18 cellular contexts compared by ENCODE assay signal in genomic region chr3:111615880-111616279, GRCh38. TPM values are rescaled to one million over a fixed set of nuclear protein-coding genes. Genes with fewer than 3 reads are reported as not detected.
DNase-seq lines count a peak whose midpoint lies in the region; ATAC-seq lines count a peak whose summit lies in the region.
"Had no signal": no experiment of that assay in that cellular context is flagged by ENCODE, and none has a peak within 500 bp of the region (broad histone marks: within the 10 kb centered on the region; RNA-seq: fewer than 3 reads in every experiment).

No MANE protein-coding gene starts in this region.

- H3K9me3 Mint-ChIP-seq in activated T-cell treated with anti-CD3 and anti-CD28 coated beads, Interleukin-2, amount 50 U/mL, for 72 hours = no peaks in the 10 kb centered on the region
- no peaks in the 10 kb centered on the region for H3K9me3 Mint-ChIP-seq in activated T-cell treated with anti-CD3 and anti-CD28 coated beads, Interleukin-2, amount 50 U/mL, for 4 hours
- H3K9me3 Mint-ChIP-seq in T-cell = no peaks in the 10 kb centered on the region
- peaks cover 4% of the 10 kb centered on the region for H3K9me3 Mint-ChIP-seq in activated naive CD8-positive, alpha-beta T cell treated with anti-CD3 and anti-CD28 coated beads, Interleukin-2, amount 50 U/mL, for 24 hours
- H3K9me3 Mint-ChIP-seq in stimulated activated naive B cell treated with anti-CD40 and anti-IgM and Interleukin-4, amounts not matched to agents 10 μg/mL and 1 μg/mL and 100 μg/mL, for 72 hours = peaks cover 3% of the 10 kb centered on the region in 2 donors

- H3K27ac Mint-ChIP-seq in activated T-cell treated with anti-CD3 and anti-CD28 coated beads, Interleukin-2, amount 50 U/mL, for 72 hours = peak overlapping the region; percentile 100
- peak overlapping the region; percentile 40 to 79 for H3K27ac Mint-ChIP-seq in T-cell
- peak overlapping the region; percentile 93 for H3K27ac Mint-ChIP-seq in activated naive CD8-positive, alpha-beta T cell treated with anti-CD3 and anti-CD28 coated beads, Interleukin-2, amount 50 U/mL, for 24 hours
- H3K27ac Mint-ChIP-seq in stimulated activated naive B cell treated with anti-CD40 and anti-IgM and Interleukin-4, amounts not matched to agents 10 μg/mL and 1 μg/mL and 100 μg/mL, for 72 hours = peak overlapping the region; percentile 86

- H3K4me1 Mint-ChIP-seq in activated T-cell treated with anti-CD3 and anti-CD28 coated beads, Interleukin-2, amount 50 U/mL, for 72 hours (ENCODE audit: low read depth) = peaks cover 86% of the 10 kb centered on the region
- H3K4me1 Mint-ChIP-seq in activated T-cell treated with anti-CD3 and anti-CD28 coated beads, Interleukin-2, amount 50 U/mL, for 4 hours (ENCODE audit: low read depth) = peaks cover 83% of the 10 kb centered on the region
- H3K4me1 Mint-ChIP-seq in T-cell = peaks cover 58 to 73% (median 65%) of the 10 kb centered on the region in 3 donors
- H3K4me1 Mint-ChIP-seq in activated naive CD8-positive, alpha-beta T cell treated with anti-CD3 and anti-CD28 coated beads, Interleukin-2, amount 50 U/mL, for 24 hours = peaks cover 87% of the 10 kb centered on the region
- peaks cover 42 to 76% of the 10 kb centered on the region in 2 donors for H3K4me1 Mint-ChIP-seq in stimulated activated naive B cell treated with anti-CD40 and anti-IgM and Interleukin-4, amounts not matched to agents 10 μg/mL and 1 μg/mL and 100 μg/mL, for 72 hours

- H3K27me3 Mint-ChIP-seq in activated T-cell treated with anti-CD3 and anti-CD28 coated beads, Interleukin-2, amount 50 U/mL, for 72 hours (ENCODE audit: low read depth) = no peaks in the 10 kb centered on the region
- no peaks in the 10 kb centered on the region for H3K27me3 Mint-ChIP-seq in activated T-cell treated with anti-CD3 and anti-CD28 coated beads, Interleukin-2, amount 50 U/mL, for 4 hours (ENCODE audit: low read depth)
- no peaks in the 10 kb centered on the region for H3K27me3 Mint-ChIP-seq in T-cell
- H3K27me3 Mint-ChIP-seq in activated naive CD8-positive, alpha-beta T cell treated with anti-CD3 and anti-CD28 coated beads, Interleukin-2, amount 50 U/mL, for 24 hours = no peaks in the 10 kb centered on the region
- H3K27me3 Mint-ChIP-seq in stimulated activated naive B cell treated with anti-CD40 and anti-IgM and Interleukin-4, amounts not matched to agents 10 μg/mL and 1 μg/mL and 100 μg/mL, for 72 hours = no peaks in the 10 kb centered on the region

- no peak for DNase-seq in activated T-cell treated with anti-CD3 and anti-CD28 coated beads, Interleukin-2, amount 50 U/mL, for 72 hours
- no peak for DNase-seq in activated T-cell treated with anti-CD3 and anti-CD28 coated beads, Interleukin-2, amount 50 U/mL, for 4 hours
- DNase-seq in T-cell (no peak), NCI-H524 (lab: John Stamatoyannopoulos, UW) (no peak), Ammon's horn (ENCODE audit: low spot score) (no peak)
- no peak for DNase-seq in activated naive CD8-positive, alpha-beta T cell treated with anti-CD3 and anti-CD28 coated beads, Interleukin-2, amount 50 U/mL, for 24 hours
- no peak for DNase-seq in stimulated activated naive B cell treated with anti-CD40 and anti-IgM and Interleukin-4, amounts not matched to agents 10 μg/mL and 1 μg/mL and 100 μg/mL, for 72 hours
- no peak for DNase-seq in stimulated activated CD4-positive, alpha-beta T cell treated with anti-CD3 and anti-CD28 coated beads, Interleukin-4, amount 100 ng/mL, for 24 hours
- DNase-seq: ACHN, caudate nucleus, dorsolateral prefrontal cortex, left ventricle myocardium superior, NCI-H1694, NCI-H69, retina had no signal

- CTCF ChIA-PET in T-cell (lab: Charles Lee) = interaction anchor here (0.6 to 1.7 kb wide), 26 partner anchors 8 to 1301 kb away, joined by 3 to 22 read pairs (median 4); partner anchors contain the start of genes ABHD10 (in 1 of the 2), CD96 (in 1 of the 2) and ZBED2 (in 1 of the 2)

- peaks cover 12 to 13% of the 10 kb centered on the region in 2 donors for H3K36me3 Mint-ChIP-seq in activated T-cell treated with anti-CD3 and anti-CD28 coated beads, Interleukin-2, amount 50 U/mL, for 72 hours (ENCODE audit: insufficient read depth in 2 of 2)
- peaks cover 21% of the 10 kb centered on the region for H3K36me3 Mint-ChIP-seq in activated T-cell treated with anti-CD3 and anti-CD28 coated beads, Interleukin-2, amount 50 U/mL, for 4 hours (ENCODE audit: insufficient read depth)
- H3K36me3 Mint-ChIP-seq in T-cell = peaks cover 58% of the 10 kb centered on the region
- peaks cover 43% of the 10 kb centered on the region for H3K36me3 Mint-ChIP-seq in activated naive CD8-positive, alpha-beta T cell treated with anti-CD3 and anti-CD28 coated beads, Interleukin-2, amount 50 U/mL, for 24 hours (ENCODE audit: low read depth)
- H3K36me3 Mint-ChIP-seq in stimulated activated naive B cell treated with anti-CD40 and anti-IgM and Interleukin-4, amounts not matched to agents 10 μg/mL and 1 μg/mL and 100 μg/mL, for 72 hours = peaks cover 21 to 24% of the 10 kb centered on the region in 2 donors

- ATAC-seq in activated T-cell treated with anti-CD3 and anti-CD28 coated beads, Interleukin-2, amount 50 U/mL, for 72 hours (replicated peaks in 1 of 2) = no peak
- no peak for ATAC-seq in activated T-cell treated with anti-CD3 and anti-CD28 coated beads, Interleukin-2, amount 50 U/mL, for 4 hours
- peak in 1 of 4 experiments; percentile 17 for ATAC-seq in T-cell (replicated peaks in 1 of 4)
- no peak for ATAC-seq in activated naive CD8-positive, alpha-beta T cell treated with anti-CD3 and anti-CD28 coated beads, Interleukin-2, amount 50 U/mL, for 24 hours
- ATAC-seq in stimulated activated naive B cell treated with anti-CD40 and anti-IgM and Interleukin-4, amounts not matched to agents 10 μg/mL and 1 μg/mL and 100 μg/mL, for 72 hours (replicated peaks) = peak; percentile 17 to 33
- ATAC-seq: left ventricle myocardium superior had no signal

- POLR2A ChIA-PET in T-cell (lab: Charles Lee) = interaction anchor here (0.6 to 1.5 kb wide), 8 partner anchors 16 to 363 kb away, joined by 3 to 10 read pairs (median 3); partner anchors contain the start of genes ABHD10 (in 1 of the 2) and CD96 (in 1 of the 2)

- H3K4me3 Mint-ChIP-seq in activated T-cell treated with anti-CD3 and anti-CD28 coated beads, Interleukin-2, amount 50 U/mL, for 72 hours = peak overlapping the region; percentile 59 to 73
- no peak overlapping the region for H3K4me3 Mint-ChIP-seq in activated T-cell treated with anti-CD3 and anti-CD28 coated beads, Interleukin-2, amount 50 U/mL, for 4 hours
- peak overlapping the region in 1 of 3 donors; percentile 62 for H3K4me3 Mint-ChIP-seq in T-cell
- peak overlapping the region; percentile 31 for H3K4me3 Mint-ChIP-seq in activated naive CD8-positive, alpha-beta T cell treated with anti-CD3 and anti-CD28 coated beads, Interleukin-2, amount 50 U/mL, for 24 hours
- H3K4me3 Mint-ChIP-seq in stimulated activated naive B cell treated with anti-CD40 and anti-IgM and Interleukin-4, amounts not matched to agents 10 μg/mL and 1 μg/mL and 100 μg/mL, for 72 hours = peak overlapping the region in 1 of 2 donors; percentile 6

RNA-seq across cellular contexts. Expression of gene ZBED2, which starts 20.7 kb away (rescaled TPM):
- 100 to 1,000 TPM; 360 to 597 TPM for total RNA-seq in activated T-cell treated with anti-CD3 and anti-CD28 coated beads, Interleukin-2, amount 50 U/mL, for 72 hours
- total RNA-seq in activated T-cell treated with anti-CD3 and anti-CD28 coated beads, Interleukin-2, amount 50 U/mL, for 4 hours = 100 to 1,000 TPM; 180 to 336 (median 325) TPM
- under 1 TPM in 3 of 5 donors, not detected in 2; 0.35 to 0.82 (median 0.73) TPM for total RNA-seq in T-cell
- total RNA-seq: aorta, left ventricle myocardium superior, OCI-LY7, temporal lobe had no signal

RNA-seq across cellular contexts. Expression of gene PLCXD2, which starts 58.6 kb away (rescaled TPM):
- total RNA-seq in activated T-cell treated with anti-CD3 and anti-CD28 coated beads, Interleukin-2, amount 50 U/mL, for 72 hours = 10 to 100 TPM in 1 of 2 donors, 1 to 10 TPM in 1; 9.0 to 10.6 TPM
- 1 to 10 TPM; 7.4 to 9.7 (median 8.9) TPM for total RNA-seq in activated T-cell treated with anti-CD3 and anti-CD28 coated beads, Interleukin-2, amount 50 U/mL, for 4 hours
- 10 to 100 TPM in 3 of 5 donors, 1 to 10 TPM in 2; 8.5 to 24.9 (median 10.5) TPM for total RNA-seq in T-cell

Comparison
In these comparisons a context has a peak if more than half of its experiments do, and no peak if none do; other contexts are left out.
1. ATAC-seq: peak in stimulated activated naive B cell treated with anti-CD40 and anti-IgM and Interleukin-4, amounts not matched to agents 10 μg/mL and 1 μg/mL and 100 μg/mL, for 72 hours (2 of 2); none in activated T-cell treated with anti-CD3 and anti-CD28 coated beads, Interleukin-2, amount 50 U/mL, for 72 hours (0 of 2), activated T-cell treated with anti-CD3 and anti-CD28 coated beads, Interleukin-2, amount 50 U/mL, for 4 hours (0 of 2) and activated naive CD8-positive, alpha-beta T cell treated with anti-CD3 and anti-CD28 coated beads, Interleukin-2, amount 50 U/mL, for 24 hours (single experiment).
2. RNA of gene ZBED2, which starts 20.7 kb away (total RNA-seq): 360 to 597 TPM in activated T-cell treated with anti-CD3 and anti-CD28 coated beads, Interleukin-2, amount 50 U/mL, for 72 hours and 180 to 336 TPM in activated T-cell treated with anti-CD3 and anti-CD28 coated beads, Interleukin-2, amount 50 U/mL, for 4 hours; 0.35 to 0.82 TPM in T-cell; every median in the first group is over 10 times any median in the second.
3. Peak in every context shown above with its lines, with median percentiles within 50 percentile points of each other: H3K27ac Mint-ChIP-seq.